In the genomic region with DNA sequence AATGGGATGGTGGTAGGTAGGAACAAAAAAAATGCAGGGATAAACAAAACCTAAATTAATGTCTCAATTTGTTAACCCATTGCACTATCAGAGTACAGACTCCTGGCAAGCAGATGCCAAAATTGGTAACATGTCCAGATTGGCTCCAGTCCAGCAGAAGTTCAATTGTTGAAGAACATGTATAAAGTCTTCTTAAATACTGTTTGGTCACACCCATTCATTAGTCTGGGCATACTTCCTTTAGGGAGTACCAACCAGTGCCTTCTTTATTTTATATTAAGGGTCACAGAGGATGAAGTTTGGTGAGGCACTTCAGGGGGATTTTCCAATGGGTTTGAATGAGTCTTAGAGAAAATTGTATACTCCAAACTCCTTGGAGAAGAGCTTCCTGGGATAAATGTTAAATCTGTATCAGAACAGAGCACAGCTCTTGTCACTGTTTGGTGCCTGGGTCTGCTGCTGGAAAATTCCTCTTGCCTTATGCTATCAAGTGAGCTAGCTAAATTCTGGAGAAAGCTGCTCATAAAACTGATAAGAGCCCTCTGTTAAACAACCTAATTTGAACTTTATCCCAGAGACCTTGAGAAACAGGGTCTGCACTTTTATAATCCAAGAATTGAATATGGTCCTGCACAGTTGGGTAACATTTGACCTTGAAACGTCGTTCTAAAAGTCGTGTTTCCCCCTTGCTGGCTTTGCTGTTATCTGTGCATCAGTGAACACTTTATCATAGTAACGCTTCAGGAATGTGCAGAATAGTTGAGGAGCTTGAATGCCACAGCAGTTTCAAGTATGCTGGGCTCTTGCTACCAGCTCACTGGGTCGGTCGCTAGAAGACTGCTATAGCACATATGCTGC, we compare ENCODE assay signal across 1 cellular context.
TF ChIP-seq lines count a peak whose summit lies in the region.

No MANE protein-coding gene starts in this region.

TF ChIP-seq in HEK293, 187 proteins besides CTCF, POLR2A, EP300 and RAD21 (continued from another document):
- TF ChIP-seq, protein P1, sequence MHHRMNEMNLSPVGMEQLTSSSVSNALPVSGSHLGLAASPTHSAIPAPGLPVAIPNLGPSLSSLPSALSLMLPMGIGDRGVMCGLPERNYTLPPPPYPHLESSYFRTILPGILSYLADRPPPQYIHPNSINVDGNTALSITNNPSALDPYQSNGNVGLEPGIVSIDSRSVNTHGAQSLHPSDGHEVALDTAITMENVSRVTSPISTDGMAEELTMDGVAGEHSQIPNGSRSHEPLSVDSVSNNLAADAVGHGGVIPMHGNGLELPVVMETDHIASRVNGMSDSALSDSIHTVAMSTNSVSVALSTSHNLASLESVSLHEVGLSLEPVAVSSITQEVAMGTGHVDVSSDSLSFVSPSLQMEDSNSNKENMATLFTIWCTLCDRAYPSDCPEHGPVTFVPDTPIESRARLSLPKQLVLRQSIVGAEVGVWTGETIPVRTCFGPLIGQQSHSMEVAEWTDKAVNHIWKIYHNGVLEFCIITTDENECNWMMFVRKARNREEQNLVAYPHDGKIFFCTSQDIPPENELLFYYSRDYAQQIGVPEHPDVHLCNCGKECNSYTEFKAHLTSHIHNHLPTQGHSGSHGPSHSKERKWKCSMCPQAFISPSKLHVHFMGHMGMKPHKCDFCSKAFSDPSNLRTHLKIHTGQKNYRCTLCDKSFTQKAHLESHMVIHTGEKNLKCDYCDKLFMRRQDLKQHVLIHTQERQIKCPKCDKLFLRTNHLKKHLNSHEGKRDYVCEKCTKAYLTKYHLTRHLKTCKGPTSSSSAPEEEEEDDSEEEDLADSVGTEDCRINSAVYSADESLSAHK (tag by site-specific recombination; IDR thresholded peaks at IDR 0.05), result peak; percentile 100
- TF ChIP-seq FEZF1 (tag by site-specific recombination; IDR thresholded peaks at IDR 0.05) (no peak), ZBTB7A (tag by site-specific recombination; IDR thresholded peaks at IDR 0.05; ENCODE audit: low read depth) (no peak), BCL11B (tag by site-specific recombination; IDR thresholded peaks at IDR 0.05; ENCODE audit: low read depth) (no peak), ZNF600 (tag by site-specific recombination; IDR thresholded peaks at IDR 0.05) (0 out of 2 replicates have a peak, but pooled peaks have one; percentile 17), ZNF596 (tag by site-specific recombination; IDR thresholded peaks at IDR 0.05) (no peak; the same call in 1 of the 2 replicates), ZNF19 (tag by site-specific recombination; IDR thresholded peaks at IDR 0.05; ENCODE audit: low read depth) (0 out of 2 replicates have a peak, but pooled peaks have one; percentile 41), ZNF23 (tag by site-specific recombination; IDR thresholded peaks at IDR 0.05; ENCODE audit: borderline replicate concordance) (no peak), ZNF548 (tag by site-specific recombination; IDR thresholded peaks at IDR 0.05) (no peak), ZNF571 (tag by site-specific recombination; IDR thresholded peaks at IDR 0.05) (no peak), ZXDB (tag by site-specific recombination; IDR thresholded peaks at IDR 0.05) (0 out of 2 replicates have a peak, but pooled peaks have one; percentile 34), ZNF76 (tag by site-specific recombination; IDR thresholded peaks at IDR 0.05; ENCODE audit: borderline replicate concordance, low read depth) (no peak)
- TF ChIP-seq, protein P2, sequence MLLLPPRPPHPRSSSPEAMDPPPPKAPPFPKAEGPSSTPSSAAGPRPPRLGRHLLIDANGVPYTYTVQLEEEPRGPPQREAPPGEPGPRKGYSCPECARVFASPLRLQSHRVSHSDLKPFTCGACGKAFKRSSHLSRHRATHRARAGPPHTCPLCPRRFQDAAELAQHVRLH (tag by site-specific recombination; IDR thresholded peaks at IDR 0.05), result no peak
